Comparison of ENCODE assay signal across 19 cellular contexts in genomic region chr1:64224236-64224635, GRCh38. TPM values are rescaled to one million over a fixed set of nuclear protein-coding genes. Genes with fewer than 3 reads are reported as not detected.
"Had no signal": no experiment of that assay in that cellular context is flagged by ENCODE, and none has a peak within 500 bp of the region (broad histone marks: within the 10 kb centered on the region; RNA-seq: fewer than 3 reads in every experiment).

No MANE protein-coding gene starts in this region.

RNA-seq across cellular contexts. Expression of gene UBE2U, which starts 20.8 kb away (rescaled TPM):
- total RNA-seq: kidney; left colon; left lung; liver; lower lobe of right lung; mammary epithelial cell; mucosa of gallbladder; naive thymus-derived CD8-positive, alpha-beta T cell; neural crest cell; osteocyte; posterior vena cava; psoas muscle; sigmoid colon; skeletal muscle tissue; stomach; thyroid gland; transverse colon; urinary bladder; vagina had no signal
- polyA plus RNA-seq: liver; mammary epithelial cell; naive thymus-derived CD8-positive, alpha-beta T cell; psoas muscle; sigmoid colon; urinary bladder had no signal
